ENCODE assay signal across 21 cellular contexts in genomic region chr6:169844946-169845345, GRCh38.
"Had no signal": no experiment of that assay in that cellular context is flagged by ENCODE, and none has a peak within 500 bp of the region (broad histone marks: within the 10 kb centered on the region; RNA-seq: fewer than 3 reads in every experiment).

No MANE protein-coding gene starts in this region.

- H3K36me3 ChIP-seq: gastroesophageal sphincter, heart left ventricle, neural progenitor cell, pancreas, thyroid gland, vagina had no signal

- H3K36me3 Mint-ChIP-seq: activated naive CD4-positive, alpha-beta T cell treated with anti-CD3 and anti-CD28 coated beads, Interleukin-2, amount 10 ng/mL, durations not matched to agents 7 days and 5 days; brain; naive thymus-derived CD4-positive, alpha-beta T cell; neural progenitor cell had no signal

- H3K27ac Mint-ChIP-seq: activated CD4-positive, alpha-beta T cell treated with anti-CD3 and anti-CD28 coated beads for 36 hours; activated naive CD4-positive, alpha-beta T cell treated with anti-CD3 and anti-CD28 coated beads, Interleukin-2, amount 10 ng/mL, durations not matched to agents 7 days and 5 days; activated naive CD8-positive, alpha-beta T cell treated with anti-CD3 and anti-CD28 coated beads, Interleukin-2, amount 50 U/mL, for 24 hours; activated T-cell treated with anti-CD3 and anti-CD28 coated beads, Interleukin-2, amount 50 U/mL, for 24 hours; activated T-helper 2 cell treated with anti-CD3 and anti-CD28 coated beads, Interferon-gamma antibody, Interleukin-2, Interleukin-4, amounts not matched to agents 10 μg/mL and 5 μg/mL and 100 μg/mL, durations not matched to agents 14 hours and 24 hours and 36 hours; brain; naive thymus-derived CD4-positive, alpha-beta T cell; neural progenitor cell had no signal

- H3K9ac ChIP-seq: neural progenitor cell had no signal

- H3K4me1 ChIP-seq: gastroesophageal sphincter, heart left ventricle, neural progenitor cell, pancreas, thyroid gland, vagina had no signal

- H3K9me3 Mint-ChIP-seq: activated naive CD4-positive, alpha-beta T cell treated with anti-CD3 and anti-CD28 coated beads, Interleukin-2, amount 10 ng/mL, durations not matched to agents 7 days and 5 days; activated naive CD8-positive, alpha-beta T cell treated with anti-CD3 and anti-CD28 coated beads, Interleukin-2, amount 50 U/mL, for 24 hours; activated T-cell treated with anti-CD3 and anti-CD28 coated beads, Interleukin-2, amount 50 U/mL, for 24 hours; activated T-helper 2 cell treated with anti-CD3 and anti-CD28 coated beads, Interferon-gamma antibody, Interleukin-2, Interleukin-4, amounts not matched to agents 10 μg/mL and 5 μg/mL and 100 μg/mL, durations not matched to agents 14 hours and 24 hours and 36 hours; central memory CD8-positive, alpha-beta T cell had no signal

- H3K27ac ChIP-seq: gastroesophageal sphincter, heart left ventricle, neural progenitor cell, pancreas, thyroid gland, vagina had no signal

- H3K9me3 ChIP-seq: gastroesophageal sphincter, heart left ventricle, pancreas, thyroid gland, vagina had no signal

- ATAC-seq: activated CD4-positive, alpha-beta T cell treated with anti-CD3 and anti-CD28 coated beads for 36 hours; activated naive CD8-positive, alpha-beta T cell treated with anti-CD3 and anti-CD28 coated beads, Interleukin-2, amount 50 U/mL, for 24 hours; esophagus mucosa; gastroesophageal sphincter; heart left ventricle; naive thymus-derived CD4-positive, alpha-beta T cell; pancreas had no signal

- H3K4me3 Mint-ChIP-seq: activated CD4-positive, alpha-beta T cell treated with anti-CD3 and anti-CD28 coated beads for 36 hours; activated naive CD4-positive, alpha-beta T cell treated with anti-CD3 and anti-CD28 coated beads, Interleukin-2, amount 10 ng/mL, durations not matched to agents 7 days and 5 days; activated naive CD8-positive, alpha-beta T cell treated with anti-CD3 and anti-CD28 coated beads, Interleukin-2, amount 50 U/mL, for 24 hours; activated T-cell treated with anti-CD3 and anti-CD28 coated beads, Interleukin-2, amount 50 U/mL, for 24 hours; brain; central memory CD8-positive, alpha-beta T cell; naive thymus-derived CD4-positive, alpha-beta T cell; neural progenitor cell had no signal

- H3K27me3 ChIP-seq: neural progenitor cell, pancreas, thyroid gland, vagina had no signal

- H3K4me1 Mint-ChIP-seq: activated CD4-positive, alpha-beta T cell treated with anti-CD3 and anti-CD28 coated beads for 36 hours; activated naive CD8-positive, alpha-beta T cell treated with anti-CD3 and anti-CD28 coated beads, Interleukin-2, amount 50 U/mL, for 24 hours; central memory CD8-positive, alpha-beta T cell had no signal

- DNase-seq: activated CD4-positive, alpha-beta T cell treated with anti-CD3 and anti-CD28 coated beads for 36 hours; activated CD4-positive, alpha-beta T cell treated with anti-CD3 and anti-CD28 coated beads, Interleukin-2, amount 50 U/mL, for 48 hours; activated naive CD4-positive, alpha-beta T cell treated with anti-CD3 and anti-CD28 coated beads, Interleukin-2, amount 10 ng/mL, durations not matched to agents 7 days and 5 days; activated naive CD8-positive, alpha-beta T cell treated with anti-CD3 and anti-CD28 coated beads, Interleukin-2, amount 50 U/mL, for 24 hours; activated T-cell treated with anti-CD3 and anti-CD28 coated beads, Interleukin-2, amount 50 U/mL, for 24 hours; anterior cingulate cortex; cortex of kidney; kidney glomerular epithelial cell; mesenchymal stem cell; naive thymus-derived CD4-positive, alpha-beta T cell; stimulated activated naive CD4-positive, alpha-beta T cell; thyroid gland had no signal

- H3K4me3 ChIP-seq: gastroesophageal sphincter, heart left ventricle, neural progenitor cell, pancreas, thyroid gland, vagina had no signal
